ENCODE assay signal across 4 cellular contexts in the genomic region with DNA sequence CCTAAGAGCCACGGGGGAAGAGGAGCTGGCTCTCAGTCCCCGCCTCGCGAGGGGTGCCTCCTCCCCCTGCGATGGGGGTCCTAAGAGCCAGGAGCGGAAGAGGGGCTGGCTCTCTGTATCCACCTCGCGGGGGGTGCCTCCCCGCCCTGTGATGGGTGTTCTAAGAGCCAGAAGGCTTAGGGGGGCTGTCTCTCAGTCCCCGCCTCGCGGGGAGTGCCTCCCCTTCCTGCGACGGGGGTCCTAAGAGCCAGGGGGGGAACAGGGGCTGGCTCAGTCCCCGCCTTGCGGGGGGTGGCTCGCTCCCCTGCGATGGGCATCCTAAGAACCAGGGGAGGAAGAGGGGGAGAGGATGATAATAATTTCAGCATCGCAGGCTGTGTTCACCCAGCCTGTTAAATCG. TPM values are rescaled to one million over a fixed set of nuclear protein-coding genes. Genes with fewer than 3 reads are reported as not detected.
"Had no signal": no experiment of that assay in that cellular context is flagged by ENCODE, and none has a peak within 500 bp of the region (broad histone marks: within the 10 kb centered on the region; RNA-seq: fewer than 3 reads in every experiment).

No MANE protein-coding gene starts in this region.

RNA-seq across cellular contexts. Expression of a gene that starts 21.9 kb away (rescaled TPM):
- total RNA-seq: LHCN-M2, M059J, NCI-H460 had no signal

RNA-seq across cellular contexts. Expression of a gene that starts 31.9 kb away (rescaled TPM):
- total RNA-seq: LHCN-M2, MCF 10A had no signal
